17 cellular contexts compared by ENCODE assay signal in genomic region chr12:7678744-7679143, GRCh38. TPM values are rescaled to one million over a fixed set of nuclear protein-coding genes. Genes with fewer than 3 reads are reported as not detected.
A peak's percentile ranks its signal among the peaks of the same experiment; 100 is the strongest.
DNase-seq lines count a peak whose midpoint lies in the region; ATAC-seq and TF ChIP-seq lines count a peak whose summit lies in the region.
"Had no signal": no experiment of that assay in that cellular context is flagged by ENCODE, and none has a peak within 500 bp of the region (broad histone marks: within the 10 kb centered on the region; RNA-seq: fewer than 3 reads in every experiment).

No MANE protein-coding gene starts in this region.

- no peaks in the 10 kb centered on the region for H3K9me3 ChIP-seq in adipocyte (ENCODE audit: control insufficient read depth, low read length)
- H3K9me3 ChIP-seq: SJCRH30 had no signal

- H3K27me3 ChIP-seq in adipocyte (replicated peaks; ENCODE audit: control insufficient read depth, insufficient read depth, low read length) = peaks cover 4% of the 10 kb centered on the region

- TF ChIP-seq CTCF in WTC11 (IDR thresholded peaks at IDR 0.05) = no peak

- no peak for ATAC-seq in WTC11

- CTCF ChIA-PET in WTC11 (lab: Charles Lee) = interaction anchor here (0.6 to 4.9 kb wide), 5 partner anchors 36 to 128 kb away, joined by 3 to 31 read pairs (median 4); partner anchors contain the start of gene NANOG

- POLR2A ChIA-PET in WTC11 (lab: Charles Lee) = interaction anchor here (1.5 kb wide), 1 partner anchor 128 kb away, joined by 6 read pairs; no protein-coding TSS in a partner anchor

- H3K9ac ChIP-seq in adipocyte (ENCODE audit: low read length) = peak overlapping the region; percentile 54

- H3K4me3 Mint-ChIP-seq in WTC11 = no peak overlapping the region

- no peaks in the 10 kb centered on the region for H3K36me3 ChIP-seq in adipocyte (ENCODE audit: control insufficient read depth, insufficient read depth, low read length, severe bottlenecking)
- H3K36me3 ChIP-seq: SJCRH30 had no signal

- no peaks in the 10 kb centered on the region for H3K9me3 Mint-ChIP-seq in WTC11

- H3K27me3 Mint-ChIP-seq in WTC11 (ENCODE audit: low read depth) = no peaks in the 10 kb centered on the region

- H3K27ac Mint-ChIP-seq in WTC11 = no peak overlapping the region

- H3K4me3 ChIP-seq in adipocyte (ENCODE audit: low read length) = no peak overlapping the region
- H3K4me3 ChIP-seq: SJCRH30 had no signal

- H3K4me1 ChIP-seq in adipocyte (ENCODE audit: control insufficient read depth, insufficient read depth, low read length) = peaks cover 17% of the 10 kb centered on the region
- H3K4me1 ChIP-seq: SJCRH30 had no signal

- peak; percentile 9 for DNase-seq in SKM-1 treated with dmso at 0.1 percent for 144 hours (lab: John Stamatoyannopoulos, UW; ENCODE audit: unreplicated experiment)
- DNase-seq in SKM-1 (lab: John Stamatoyannopoulos, UW; ENCODE audit: unreplicated experiment) = no peak
- peak; percentile 63 for DNase-seq in MV-4-11 (lab: John Stamatoyannopoulos, UW)
- no peak for DNase-seq in adipocyte (ENCODE audit: low read depth)
- peak; percentile 1 for DNase-seq in stromal cell of bone marrow (ENCODE audit: low read depth)
- DNase-seq in WTC11 (ENCODE audit: low spot score) = no peak
- no peak for DNase-seq in epidermal melanocyte (ENCODE audit: insufficient read length, low spot score)
- no peak for DNase-seq in kidney glomerular epithelial cell (lab: John Stamatoyannopoulos, UW)
- DNase-seq: COR-L47, DMS153, H7, NCI-H1092, NCI-H2107, NCI-H2227 treated with DMSO at 0.1 percent for 48 hours, NCI-H524, SJCRH30 had no signal

- no peaks in the 10 kb centered on the region for H3K36me3 Mint-ChIP-seq in WTC11

- H3K4me1 Mint-ChIP-seq in WTC11 = peaks cover 34% of the 10 kb centered on the region

TF ChIP-seq in WTC11, 78 proteins besides CTCF, POLR2A, EP300 and RAD21:
- TF ChIP-seq PRRX2 (CRISPR knock-in tag; IDR thresholded peaks at IDR 0.05) (no peak), HMGA2 (CRISPR knock-in tag; IDR thresholded peaks at IDR 0.05) (no peak), USF1 (CRISPR knock-in tag; IDR thresholded peaks at IDR 0.05) (no peak), ZBTB43 (CRISPR knock-in tag; IDR thresholded peaks at IDR 0.05) (no peak), TEAD1 (CRISPR knock-in tag; IDR thresholded peaks at IDR 0.05) (no peak), E2F1 (CRISPR knock-in tag; IDR thresholded peaks at IDR 0.05) (no peak), PREB (CRISPR knock-in tag; IDR thresholded peaks at IDR 0.05; ENCODE audit: borderline replicate concordance) (no peak), NR1H2 (CRISPR knock-in tag; IDR thresholded peaks at IDR 0.05) (no peak), E2F4 (CRISPR knock-in tag; IDR thresholded peaks at IDR 0.05; ENCODE audit: borderline replicate concordance, low read depth) (no peak), NR3C1 (CRISPR knock-in tag; conservative IDR thresholded peaks at IDR 0.05; ENCODE audit: low read depth) (no peak), ZNF423 (CRISPR knock-in tag; IDR thresholded peaks at IDR 0.05) (no peak), MAX (CRISPR knock-in tag; IDR thresholded peaks at IDR 0.05) (no peak)
TF ChIP-seq in WTC11: peak in this region for 0.

RNA-seq across cellular contexts. Expression of gene APOBEC1, which starts 13.0 kb away (rescaled TPM):
- not detected in 3 replicates for total RNA-seq in WTC11 (2021)
- total RNA-seq: H7, OCI-LY7, SJCRH30 had no signal

RNA-seq across cellular contexts. Expression of gene GDF3, which starts 16.8 kb away (rescaled TPM):
- 34.4 to 42.0 TPM (median 38.2 TPM) in 3 replicates for total RNA-seq in WTC11 (2021)
- total RNA-seq: OCI-LY7, SJCRH30 had no signal

RNA-seq across cellular contexts. Expression of gene DPPA3, which starts 32.5 kb away (rescaled TPM):
- 3.3 to 6.8 TPM (median 3.9 TPM) in 3 replicates for total RNA-seq in WTC11 (2021)
- total RNA-seq: SJCRH30 had no signal

Comparison
In these comparisons a context has a peak if more than half of its experiments do, and no peak if none do; other contexts are left out.
1. DNase-seq: peak in SKM-1 treated with dmso at 0.1 percent for 144 hours (single experiment), MV-4-11 (single experiment) and stromal cell of bone marrow (single experiment); none in SKM-1 (single experiment), adipocyte (single experiment), WTC11 (single experiment), epidermal melanocyte (single experiment) and kidney glomerular epithelial cell (single experiment).